Comparison of ENCODE assay signal across 8 cellular contexts in genomic region chr11:67289651-67290479, GRCh38. TPM values are rescaled to one million over a fixed set of nuclear protein-coding genes. Genes with fewer than 3 reads are reported as not detected.
DNase-seq lines count a peak whose midpoint lies in the region; TF ChIP-seq lines count a peak whose summit lies in the region.

No MANE protein-coding gene starts in this region.

- H4K20me1 ChIP-seq in SU-DHL-6 (ENCODE audit: low read depth, low read length), result no peaks in the 10 kb centered on the region

- H3K4me3 ChIP-seq in HAP-1 (peak overlapping the region; percentile 57), SU-DHL-6 (ENCODE audit: insufficient read depth, low read length, poor library complexity, severe bottlenecking) (peak overlapping the region; percentile 72), fibroblast of the aortic adventitia (ENCODE audit: low read depth, low read length) (peak overlapping the region; percentile 84), ovary (peak overlapping the region; percentile 89)

- H3K4me1 ChIP-seq in HAP-1 (peaks cover 7% of the 10 kb centered on the region), ovary (ENCODE audit: insufficient read depth) (peaks cover 7% of the 10 kb centered on the region)

- H3K27ac ChIP-seq in SU-DHL-6 (ENCODE audit: low read depth, low read length), result peak overlapping the region; percentile 65
- peak overlapping the region; percentile 31 to 96 for H3K27ac ChIP-seq in ovary

- TF ChIP-seq EP300 in ovary (IDR thresholded peaks at IDR 0.05), result no peak

- peaks cover 28% of the 10 kb centered on the region for H3F3A ChIP-seq in SU-DHL-6 (ENCODE audit: insufficient read depth)

- WGBS in ovary, 3 donors, result 16 to 23% (median 23%) methylated on average over 30 to 36 of the region's 36 CpGs

- DNase-seq in HAP-1 (ENCODE audit: low spot score in 2 of 2) (no peak), fibroblast of the aortic adventitia (ENCODE audit: low read depth) (no peak), ovary (peak in 3 of 5 donors; percentile 49 to 67 (median 60)), DMS79 treated with DMSO at 0.1 percent for 48 hours (lab: John Stamatoyannopoulos, UW) (no peak), 8988T (no peak), mesenteric fat pad (ENCODE audit: low spot score) (no peak), medulla oblongata (ENCODE audit: extremely low spot score) (no peak)

- intact Hi-C loops in ovary (cut with DNase I), result no loop called here

- H3K27me3 ChIP-seq in HAP-1 (ENCODE audit: low read depth) (no peaks in the 10 kb centered on the region), SU-DHL-6 (ENCODE audit: low read length) (no peaks in the 10 kb centered on the region), ovary (no peaks in the 10 kb centered on the region)

- H3K9ac ChIP-seq in SU-DHL-6 (ENCODE audit: low read length), result peak overlapping the region; percentile 97

- in situ Hi-C loops in HAP-1 (cut with MboI; ENCODE audit: low sequenced_read_pairs), result no loop called here

- H3K9me3 ChIP-seq in HAP-1 (no peaks in the 10 kb centered on the region), SU-DHL-6 (ENCODE audit: insufficient read depth, low read length) (no peaks in the 10 kb centered on the region), ovary (no peaks in the 10 kb centered on the region)

- no peak for TF ChIP-seq POLR2A in ovary (IDR thresholded peaks at IDR 0.05)

- no peak for TF ChIP-seq CTCF in SU-DHL-6 (IDR thresholded peaks at IDR 0.05; ENCODE audit: insufficient read depth, low read length, poor library complexity, severe bottlenecking)
- TF ChIP-seq CTCF in fibroblast of the aortic adventitia (IDR thresholded peaks at IDR 0.05; ENCODE audit: insufficient read depth, low read length), result no peak
- no peak for TF ChIP-seq CTCF in ovary (IDR thresholded peaks at IDR 0.05)

- no peaks in the 10 kb centered on the region for H3K9me2 ChIP-seq in SU-DHL-6 (replicated peaks; ENCODE audit: insufficient read depth, low read length)

- no peak overlapping the region for H2AFZ ChIP-seq in SU-DHL-6 (ENCODE audit: low read depth, low read length, severe bottlenecking)

- H3K79me2 ChIP-seq in SU-DHL-6 (ENCODE audit: insufficient read depth, low read length), result peaks cover 7% of the 10 kb centered on the region; the same call in 1 of the 2 replicates

- H3K36me3 ChIP-seq in HAP-1 (replicated peaks) (peaks cover 37% of the 10 kb centered on the region), SU-DHL-6 (ENCODE audit: low read length) (peaks cover 11% of the 10 kb centered on the region; the same call in 1 of the 2 replicates), ovary (no peaks in the 10 kb centered on the region)

- peak overlapping the region; percentile 87 for H3K4me2 ChIP-seq in SU-DHL-6 (ENCODE audit: low read depth, low read length, poor library complexity, severe bottlenecking)

RNA-seq across cellular contexts. Expression of gene ANKRD13D, which starts 0.8 kb away (rescaled TPM):
- total RNA-seq in fibroblast of the aortic adventitia (ENCODE audit: low replicate concordance) (12.1 and 25.3 TPM in 2 replicates), ovary (10 to 100 TPM; 35.6 to 60.9 (median 44.6) TPM), mesenteric fat pad (42.5 TPM)
- polyA plus RNA-seq in ovary, result 10 to 100 TPM in 1 of 2 donors, 1 to 10 TPM in 1; 5.6 to 29.3 TPM

RNA-seq across cellular contexts. Expression of gene SSH3, which starts 13.5 kb away (rescaled TPM):
- total RNA-seq in fibroblast of the aortic adventitia (ENCODE audit: low replicate concordance), result 11.7 and 12.3 TPM in 2 replicates
- 10 to 100 TPM; 37.9 to 69.9 (median 52.1) TPM for total RNA-seq in ovary
- 10 to 100 TPM; 18.1 to 32.1 TPM for polyA plus RNA-seq in ovary
- total RNA-seq in mesenteric fat pad, result 19.9 TPM

RNA-seq across cellular contexts. Expression of gene GRK2, which starts 23.6 kb away (rescaled TPM):
- total RNA-seq in fibroblast of the aortic adventitia (ENCODE audit: low replicate concordance) (10.1 and 21.5 TPM in 2 replicates), ovary (10 to 100 TPM; 24.8 to 58.1 (median 49.0) TPM), mesenteric fat pad (60.2 TPM)
- polyA plus RNA-seq in ovary, result 10 to 100 TPM; 21.5 to 39.3 TPM

Comparison
In these comparisons a context has a peak if more than half of its experiments do, and no peak if none do; other contexts are left out.
1. DNase-seq: peak in ovary (3 of 5); none in HAP-1 (0 of 2), fibroblast of the aortic adventitia (single experiment), DMS79 treated with DMSO at 0.1 percent for 48 hours (single experiment), 8988T (single experiment), mesenteric fat pad (single experiment) and medulla oblongata (single experiment).
2. Peak in every context shown above with its lines, with median percentiles within 50 percentile points of each other: H3K4me3 ChIP-seq.